In the genomic region with DNA sequence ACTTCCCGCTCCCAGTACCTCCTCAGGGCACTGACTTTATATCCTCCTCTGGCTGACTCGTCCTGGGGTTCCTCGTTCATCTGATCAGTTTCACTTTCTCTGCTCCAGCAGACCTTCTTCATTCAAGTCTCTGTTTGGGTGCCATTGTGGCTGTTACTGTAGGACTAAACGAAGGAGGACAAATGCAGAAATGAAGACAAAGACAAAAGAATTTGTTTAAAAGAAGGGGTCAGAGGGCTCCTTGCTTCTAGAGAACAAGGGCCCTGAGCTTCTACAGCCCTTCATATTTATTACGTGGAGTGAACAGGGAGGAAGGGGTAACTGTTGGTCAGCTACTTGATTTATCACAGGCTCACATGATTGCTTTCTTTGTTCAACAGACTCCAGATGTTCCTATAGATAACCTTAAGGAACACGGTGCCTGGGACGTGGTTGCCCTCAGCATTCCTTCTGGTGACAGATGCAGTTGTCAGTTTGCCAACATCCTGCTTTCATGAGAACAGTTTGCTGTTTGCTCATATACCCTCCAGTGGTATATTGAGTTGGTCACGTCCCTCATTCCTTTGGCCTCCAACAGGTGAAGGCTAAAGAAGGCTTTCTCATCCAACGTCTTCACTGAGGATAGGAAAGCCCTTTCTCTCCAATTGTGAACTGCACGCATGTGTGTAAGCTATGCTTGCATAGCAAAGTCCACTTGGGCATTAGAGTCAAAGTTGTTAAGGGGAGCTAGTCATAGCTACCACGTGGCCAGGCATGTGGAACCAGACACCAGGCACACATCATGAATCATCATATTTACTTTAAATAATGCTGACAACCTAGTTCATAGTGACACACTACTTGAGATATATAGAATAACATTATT, we compare ENCODE assay signal across 8 cellular contexts.
A peak's percentile ranks its signal among the peaks of the same experiment; 100 is the strongest.
DNase-seq lines count a peak whose midpoint lies in the region; ATAC-seq and TF ChIP-seq lines count a peak whose summit lies in the region.

No MANE protein-coding gene starts in this region.

- no peaks in the 10 kb centered on the region; the same call in 1 of the 2 replicates for H3K27me3 Mint-ChIP-seq in HFFc6 (ENCODE audit: insufficient read depth)

- no peaks in the 10 kb centered on the region for H3K9me3 ChIP-seq in effector memory CD4-positive, alpha-beta T cell (ENCODE audit: control insufficient read depth, low read length)

- H3K4me3 Mint-ChIP-seq in HFFc6 = peak overlapping the region; percentile 81

- H3K36me3 Mint-ChIP-seq in HFFc6 (ENCODE audit: low read depth) = peaks cover 6% of the 10 kb centered on the region; the same call in 1 of the 2 replicates

- ATAC-seq in foreskin keratinocyte = peak; percentile 84

- no peaks in the 10 kb centered on the region for H3K27me3 ChIP-seq in foreskin keratinocyte
- no peaks in the 10 kb centered on the region for H3K27me3 ChIP-seq in H7 (ENCODE audit: control insufficient read depth, insufficient read depth, low read length)
- no peaks in the 10 kb centered on the region for H3K27me3 ChIP-seq in effector memory CD4-positive, alpha-beta T cell (replicated peaks; ENCODE audit: control insufficient read depth, insufficient read depth, low read length, poor library complexity, severe bottlenecking)

- DNase-seq in A172 (ENCODE audit: low spot score) = peak; percentile 45
- peak; percentile 79 for DNase-seq in HFFc6
- peak; percentile 84 for DNase-seq in SW480 (ENCODE audit: low spot score)
- peak; percentile 87 to 93 for DNase-seq in foreskin keratinocyte
- no peak for DNase-seq in H7
- no peak for DNase-seq in effector memory CD4-positive, alpha-beta T cell
- DNase-seq in islet precursor cell = no peak
- no peak for DNase-seq in GM10266 (ENCODE audit: extremely low spot score)

- H3K4me3 ChIP-seq in H7 (ENCODE audit: insufficient read depth, low read depth, low read length) = no peak overlapping the region
- H3K4me3 ChIP-seq in effector memory CD4-positive, alpha-beta T cell (ENCODE audit: insufficient read depth, low read depth, low read length, poor library complexity, severe bottlenecking) = no peak overlapping the region

- peak overlapping the region; percentile 83 for H3K27ac Mint-ChIP-seq in HFFc6

- TF ChIP-seq CTCF in HFFc6 (IDR thresholded peaks at IDR 0.05) (no peak), foreskin keratinocyte (conservative IDR thresholded peaks at IDR 0.05) (no peak), GM10266 (IDR thresholded peaks at IDR 0.05; ENCODE audit: control insufficient read depth, insufficient read depth, low read depth, missing control alignments) (no peak)

- H3K4me1 Mint-ChIP-seq in HFFc6 (ENCODE audit: low read depth) = peaks cover 33% of the 10 kb centered on the region

- no peak overlapping the region for H3K27ac ChIP-seq in foreskin keratinocyte
- no peak overlapping the region for H3K27ac ChIP-seq in effector memory CD4-positive, alpha-beta T cell (ENCODE audit: insufficient read depth, low read length, poor library complexity, severe bottlenecking)

- H3K4me1 ChIP-seq in foreskin keratinocyte = peaks cover 12% of the 10 kb centered on the region
- no peaks in the 10 kb centered on the region for H3K4me1 ChIP-seq in effector memory CD4-positive, alpha-beta T cell (ENCODE audit: control insufficient read depth, insufficient read depth, low read length, poor library complexity, severe bottlenecking)

- H3K9me3 Mint-ChIP-seq in HFFc6 = peaks cover 9% of the 10 kb centered on the region

- H3K36me3 ChIP-seq in H7 (replicated peaks; ENCODE audit: control insufficient read depth, insufficient read depth, low read length) = no peaks in the 10 kb centered on the region
- no peaks in the 10 kb centered on the region for H3K36me3 ChIP-seq in effector memory CD4-positive, alpha-beta T cell (ENCODE audit: control insufficient read depth, insufficient read depth, low read length)

Comparison
In these comparisons a context has a peak if more than half of its experiments do, and no peak if none do; other contexts are left out.
1. DNase-seq: peak in A172 (single experiment), HFFc6 (single experiment), SW480 (single experiment) and foreskin keratinocyte (2 of 2); none in H7 (single experiment), effector memory CD4-positive, alpha-beta T cell (0 of 3), islet precursor cell (single experiment) and GM10266 (single experiment).